In genomic region chr10:108014902-108015177, GRCh38 we compare ENCODE assay signal across 1 cellular context.
TF ChIP-seq lines count a peak whose summit lies in the region.

No MANE protein-coding gene starts in this region.

TF ChIP-seq in GM12878, 131 proteins besides CTCF, POLR2A, EP300 and RAD21 (continued from another document and continues in another):
- TF ChIP-seq ZNF687 (IDR thresholded peaks at IDR 0.05) = 0 out of 2 replicates have a peak, but pooled peaks have one; percentile 10
- peak; percentile 48; the same call in 1 of the 2 replicates for TF ChIP-seq TBL1XR1 (IDR thresholded peaks at IDR 0.05; ENCODE audit: low read depth, low read length)
- TF ChIP-seq SREBF1 (IDR thresholded peaks at IDR 0.05; ENCODE audit: low read length) = no peak
- peak; percentile 89 for TF ChIP-seq ATF7 (IDR thresholded peaks at IDR 0.05; ENCODE audit: low read depth)
- TF ChIP-seq KLF5 (IDR thresholded peaks at IDR 0.05; ENCODE audit: partially characterized antibody) = no peak
- TF ChIP-seq BCL3 (IDR thresholded peaks at IDR 0.05; ENCODE audit: borderline replicate concordance, insufficient read depth, low read depth, low read length, poor library complexity, severe bottlenecking) = peak; percentile 57
- TF ChIP-seq EED (IDR thresholded peaks at IDR 0.05; ENCODE audit: low read depth) = peak; percentile 70; the same call in 1 of the 2 replicates
- TF ChIP-seq ZNF592 (IDR thresholded peaks at IDR 0.05) = no peak
- no peak for TF ChIP-seq E2F4 (IDR thresholded peaks at IDR 0.05; ENCODE audit: low read depth, low read length)
- TF ChIP-seq ZSCAN29 (IDR thresholded peaks at IDR 0.05) = no peak
- TF ChIP-seq HDAC2 (IDR thresholded peaks at IDR 0.05) = no peak
- no peak for TF ChIP-seq EGR1 (IDR thresholded peaks at IDR 0.05; ENCODE audit: borderline replicate concordance in 1 of 2, low read depth in 2 of 2, low read length in 2 of 2)
- no peak for TF ChIP-seq ASH2L (IDR thresholded peaks at IDR 0.05; ENCODE audit: borderline replicate concordance, low read depth)
- TF ChIP-seq CHD1 (IDR thresholded peaks at IDR 0.05; ENCODE audit: low read depth, low read length) = no peak
- no peak for TF ChIP-seq ELK1 (IDR thresholded peaks at IDR 0.05; ENCODE audit: low read depth, low read length)
- TF ChIP-seq E4F1 (IDR thresholded peaks at IDR 0.05; ENCODE audit: borderline replicate concordance, partially characterized antibody) = no peak
- no peak for TF ChIP-seq RBBP5 (conservative IDR thresholded peaks at IDR 0.05)
- TF ChIP-seq RFX5 (IDR thresholded peaks at IDR 0.05; ENCODE audit: low read depth, low read length) = no peak
- peak; percentile 73 for TF ChIP-seq ZNF217 (IDR thresholded peaks at IDR 0.05)
- TF ChIP-seq CUX1 (IDR thresholded peaks at IDR 0.05; ENCODE audit: insufficient replicate concordance, low read depth, low read length) = no peak
- TF ChIP-seq POU2F2 (IDR thresholded peaks at IDR 0.05; ENCODE audit: borderline replicate concordance, low read depth, low read length) = peak; percentile 41; the same call in 1 of the 3 replicates
- TF ChIP-seq ZBTB4 (CRISPR knock-in tag; IDR thresholded peaks at IDR 0.05) = no peak
- TF ChIP-seq BMI1 (IDR thresholded peaks at IDR 0.05; ENCODE audit: borderline replicate concordance) = peak; percentile 84
- TF ChIP-seq CBX3 (IDR thresholded peaks at IDR 0.05; ENCODE audit: borderline replicate concordance, low read depth) = no peak
- peak; percentile 85; the same call in 1 of the 2 replicates for TF ChIP-seq FOXM1 (IDR thresholded peaks at IDR 0.05; ENCODE audit: low read depth, low read length)
